In genomic region chr20:41151134-41151869, GRCh38 we compare ENCODE assay signal across 14 cellular contexts. TPM values are rescaled to one million over a fixed set of nuclear protein-coding genes. Genes with fewer than 3 reads are reported as not detected.
DNase-seq lines count a peak whose midpoint lies in the region; ATAC-seq and TF ChIP-seq lines count a peak whose summit lies in the region.
"Had no signal": no experiment of that assay in that cellular context is flagged by ENCODE, and none has a peak within 500 bp of the region (broad histone marks: within the 10 kb centered on the region; RNA-seq: fewer than 3 reads in every experiment).

No MANE protein-coding gene starts in this region.

- peaks cover 6% of the 10 kb centered on the region for H3K79me1 ChIP-seq in H9 (ENCODE audit: insufficient read depth, low read depth, low read length, poor library complexity, severe bottlenecking)

- no peak overlapping the region for H4K5ac ChIP-seq in H9 (ENCODE audit: insufficient read length, low read depth, low read length)

- no peak overlapping the region for H3K4ac ChIP-seq in H9 (ENCODE audit: low read depth, low read length)

- H3K9me3 Mint-ChIP-seq in CD4-positive, CD25-positive, alpha-beta regulatory T cell = no peaks in the 10 kb centered on the region
- H3K9me3 Mint-ChIP-seq in IgD-negative memory B cell (no peaks in the 10 kb centered on the region), H9 (no peaks in the 10 kb centered on the region)
- H3K9me3 Mint-ChIP-seq in naive thymus-derived CD4-positive, alpha-beta T cell = no peaks in the 10 kb centered on the region
- H3K9me3 Mint-ChIP-seq: activated B cell treated with CpG ODN at 0.5 μM for 24 hours, mesothelial cell of epicardium had no signal

- no CpG with 5 or more reads among the region's 5 CpGs for WGBS in H9 (ENCODE audit: extremely low coverage, insufficient read length, low lambda C conversion rate)

- H3K4me3 ChIP-seq in CD4-positive, CD25-positive, alpha-beta regulatory T cell (ENCODE audit: low read depth, low read length) = peak overlapping the region; percentile 53
- no peak overlapping the region for H3K4me3 ChIP-seq in naive thymus-derived CD4-positive, alpha-beta T cell (ENCODE audit: low read length)
- H3K4me3 ChIP-seq: SK-N-MC had no signal

- no peak for ATAC-seq in CD4-positive, CD25-positive, alpha-beta regulatory T cell (ENCODE audit: low read depth in 2 of 2)
- ATAC-seq in naive thymus-derived CD4-positive, alpha-beta T cell = peak; percentile 10
- no peak for ATAC-seq in GM18517 (IDR thresholded peaks at IDR 0.05; ENCODE audit: unreplicated experiment)

- H3K4me3 Mint-ChIP-seq in CD4-positive, CD25-positive, alpha-beta regulatory T cell = peak overlapping the region; percentile 63 to 89 (median 82)
- peak overlapping the region in 1 of 4 donors; percentile 9 for H3K4me3 Mint-ChIP-seq in IgD-negative memory B cell
- H3K4me3 Mint-ChIP-seq in naive thymus-derived CD4-positive, alpha-beta T cell = peak overlapping the region in 9 of 10 donors; percentile 63 to 97 (median 86)
- no peak overlapping the region for H3K4me3 Mint-ChIP-seq in H9
- H3K4me3 Mint-ChIP-seq: activated B cell treated with CpG ODN at 0.5 μM for 24 hours, mesothelial cell of epicardium had no signal

- POLR2A ChIA-PET in naive thymus-derived CD4-positive, alpha-beta T cell (lab: Charles Lee) = interaction anchor here (0.6 to 30.3 kb wide), 3 partner anchors 11 to 81 kb away, joined by 3 to 604 read pairs (median 3); partner anchors contain the start of gene PLCG1

- H2BK15ac ChIP-seq in H9 (ENCODE audit: low read depth, low read length) = no peak overlapping the region

- no peak overlapping the region for H3T11ph ChIP-seq in H9 (ENCODE audit: low read length)

- H2AK5ac ChIP-seq in H9 (ENCODE audit: insufficient read length, low read length) = no peak overlapping the region

- no peak for DNase-seq in CD4-positive, CD25-positive, alpha-beta regulatory T cell
- peak; percentile 34 for DNase-seq in dermis blood vessel endothelial cell
- no peak for DNase-seq in naive thymus-derived CD4-positive, alpha-beta T cell
- no peak for DNase-seq in SIG-M5 treated with dmso at 0.1 percent for 504 hours (lab: John Stamatoyannopoulos, UW; ENCODE audit: unreplicated experiment)
- DNase-seq in stimulated activated CD4-positive, alpha-beta T cell treated with anti-CD3 and anti-CD28 coated beads, Interleukin-4, amount 100 ng/mL, for 4 hours = no peak
- no peak for DNase-seq in H9
- DNase-seq: activated B cell treated with CpG ODN at 0.5 μM for 24 hours; NCI-H1048; stimulated activated CD4-positive, alpha-beta T cell treated with anti-CD3 and anti-CD28 coated beads, Interleukin-4, amount 100 ng/mL, for 24 hours had no signal

- H2BK12ac ChIP-seq in H9 (ENCODE audit: insufficient read length, low read depth, low read length) = no peak overlapping the region

- H3K18ac ChIP-seq in H9 (ENCODE audit: insufficient read length, low read depth, low read length) = no peak overlapping the region

- no peaks in the 10 kb centered on the region for H3K9me3 ChIP-seq in CD4-positive, CD25-positive, alpha-beta regulatory T cell (ENCODE audit: control insufficient read depth in 2 of 2, low read length in 2 of 2)
- H3K9me3 ChIP-seq in naive thymus-derived CD4-positive, alpha-beta T cell (ENCODE audit: control insufficient read depth in 2 of 3, low read length in 3 of 3) = no peaks in the 10 kb centered on the region
- no peaks in the 10 kb centered on the region for H3K9me3 ChIP-seq in H9 (ENCODE audit: control insufficient read depth, low read depth, low read length)

- no peak overlapping the region for H2BK5ac ChIP-seq in H9 (ENCODE audit: insufficient read length, low read length)

- H3K23ac ChIP-seq in H9 (ENCODE audit: insufficient read length, low read depth, low read length) = no peak overlapping the region

- H3K79me2 ChIP-seq in H9 (ENCODE audit: insufficient read depth, low read length) = peaks cover 75% of the 10 kb centered on the region; the same call in 1 of the 2 replicates

- H2BK20ac ChIP-seq in H9 (ENCODE audit: low read depth, low read length, poor library complexity, severe bottlenecking) = no peak overlapping the region

- H2AFZ ChIP-seq in H9 (ENCODE audit: low read length) = no peak overlapping the region

- H4K91ac ChIP-seq in H9 (ENCODE audit: insufficient read length, low read depth, low read length) = no peak overlapping the region

- H3K4me1 Mint-ChIP-seq in CD4-positive, CD25-positive, alpha-beta regulatory T cell = peaks cover 31 to 100% (median 81%) of the 10 kb centered on the region in 4 donors
- H3K4me1 Mint-ChIP-seq in IgD-negative memory B cell (peaks cover 33 to 55% (median 43%) of the 10 kb centered on the region in 3 donors), H9 (peaks cover 44 to 59% of the 10 kb centered on the region in 2 experiments)
- H3K4me1 Mint-ChIP-seq in naive thymus-derived CD4-positive, alpha-beta T cell = peaks cover 77 to 100% (median 94%) of the 10 kb centered on the region in 7 donors

- no peaks in the 10 kb centered on the region for H3K27me3 ChIP-seq in CD4-positive, CD25-positive, alpha-beta regulatory T cell (ENCODE audit: control insufficient read depth, insufficient read depth, low read length)
- H3K27me3 ChIP-seq in naive thymus-derived CD4-positive, alpha-beta T cell (ENCODE audit: control insufficient read depth in 2 of 2, insufficient read depth in 2 of 2, low read length in 2 of 2) = no peaks in the 10 kb centered on the region
- no peaks in the 10 kb centered on the region for H3K27me3 ChIP-seq in H9 (ENCODE audit: insufficient read depth, low read length)

- H3K4me1 ChIP-seq in CD4-positive, CD25-positive, alpha-beta regulatory T cell (ENCODE audit: control insufficient read depth, insufficient read depth, low read length, poor library complexity, severe bottlenecking) = peaks cover 100% of the 10 kb centered on the region
- H3K4me1 ChIP-seq in naive thymus-derived CD4-positive, alpha-beta T cell (ENCODE audit: control insufficient read depth in 2 of 2, insufficient read depth in 2 of 2, low read length in 2 of 2) = peaks cover 96 to 100% of the 10 kb centered on the region in 2 donors
- peaks cover 7% of the 10 kb centered on the region for H3K4me1 ChIP-seq in H9 (ENCODE audit: insufficient read depth, low read length)

- H3K27ac Mint-ChIP-seq in CD4-positive, CD25-positive, alpha-beta regulatory T cell = peak overlapping the region; percentile 85 to 96 (median 94)
- H3K27ac Mint-ChIP-seq in IgD-negative memory B cell (peak overlapping the region in 2 of 3 donors; percentile 43 to 91), H9 (no peak overlapping the region)
- H3K27ac Mint-ChIP-seq in naive thymus-derived CD4-positive, alpha-beta T cell = peak overlapping the region; percentile 86 to 100 (median 94)
- H3K27ac Mint-ChIP-seq: mesothelial cell of epicardium had no signal

- peaks cover 28% of the 10 kb centered on the region for H3K36me3 Mint-ChIP-seq in CD4-positive, CD25-positive, alpha-beta regulatory T cell
- H3K36me3 Mint-ChIP-seq in IgD-negative memory B cell (peaks cover 4% of the 10 kb centered on the region), H9 (ENCODE audit: insufficient read depth in 1 of 3, low read depth in 3 of 3) (peaks cover 0 to 16% (median 5%) of the 10 kb centered on the region in 3 experiments)
- H3K36me3 Mint-ChIP-seq in naive thymus-derived CD4-positive, alpha-beta T cell = peaks cover 0 to 53% (median 14%) of the 10 kb centered on the region in 5 donors

- no peaks in the 10 kb centered on the region for H3K36me3 ChIP-seq in CD4-positive, CD25-positive, alpha-beta regulatory T cell (ENCODE audit: control insufficient read depth, insufficient read depth, low read length)
- no peaks in the 10 kb centered on the region for H3K36me3 ChIP-seq in naive thymus-derived CD4-positive, alpha-beta T cell (ENCODE audit: control insufficient read depth in 2 of 3, insufficient read depth in 3 of 3, low read length in 3 of 3)

- CTCF ChIA-PET in naive thymus-derived CD4-positive, alpha-beta T cell (lab: Charles Lee) = interaction anchor here (1.4 to 13.2 kb wide), 2 partner anchors 11 to 22 kb away, joined by 7 to 236 read pairs; partner anchors contain the start of gene PLCG1

- H3K27ac ChIP-seq in CD4-positive, CD25-positive, alpha-beta regulatory T cell (ENCODE audit: insufficient read depth, low read length, poor library complexity, severe bottlenecking) = peak overlapping the region; percentile 73
- H3K27ac ChIP-seq in naive thymus-derived CD4-positive, alpha-beta T cell (ENCODE audit: low read depth, low read length) = peak overlapping the region; percentile 91
- no peak overlapping the region for H3K27ac ChIP-seq in H9 (ENCODE audit: insufficient read length, low read depth, low read length)
- H3K27ac ChIP-seq: C4-2B, SK-N-MC had no signal

- intact Hi-C loops in naive thymus-derived CD4-positive, alpha-beta T cell (cut with micrococcal nuclease) = loop anchor here in 1 of 2 donors (1.0 to 10.0 kb wide), 2 partner anchors 9 to 283 kb away; no protein-coding TSS in a partner anchor

- no peak overlapping the region for H2BK120ac ChIP-seq in H9 (ENCODE audit: low read depth, low read length, poor library complexity, severe bottlenecking)

- no peak for TF ChIP-seq CTCF in H9 (conservative IDR thresholded peaks at IDR 0.05)

- no peak overlapping the region for H3K9ac ChIP-seq in H9 (ENCODE audit: extremely low read depth, insufficient read length, low read length)

- no peak overlapping the region for H3K4me2 ChIP-seq in H9 (ENCODE audit: insufficient read depth, insufficient read length, low read length)

- no peaks in the 10 kb centered on the region for H3K23me2 ChIP-seq in H9 (ENCODE audit: insufficient read length, low read depth, low read length, poor library complexity, severe bottlenecking)

- no peaks in the 10 kb centered on the region for H4K20me1 ChIP-seq in H9 (ENCODE audit: control insufficient read depth, insufficient read depth, insufficient read length)

- no peak overlapping the region for H3K14ac ChIP-seq in H9 (ENCODE audit: insufficient read depth, low read length)

- H3K56ac ChIP-seq in H9 (ENCODE audit: insufficient read length, low read depth, low read length) = no peak overlapping the region

- no peak overlapping the region for H4K8ac ChIP-seq in H9 (replicated peaks; ENCODE audit: insufficient read length, low read depth, low read length)

- no peaks in the 10 kb centered on the region for H3K27me3 Mint-ChIP-seq in CD4-positive, CD25-positive, alpha-beta regulatory T cell
- H3K27me3 Mint-ChIP-seq in IgD-negative memory B cell (peaks cover 3% of the 10 kb centered on the region), H9 (ENCODE audit: low read depth) (peaks cover 2% of the 10 kb centered on the region; the same call in 1 of the 2 replicates)
- H3K27me3 Mint-ChIP-seq in naive thymus-derived CD4-positive, alpha-beta T cell = no peaks in the 10 kb centered on the region
- H3K27me3 Mint-ChIP-seq: activated B cell treated with CpG ODN at 0.5 μM for 24 hours had no signal

RNA-seq across cellular contexts. Expression of gene PLCG1, which starts 14.0 kb away (rescaled TPM):
- total RNA-seq in CD4-positive, CD25-positive, alpha-beta regulatory T cell = 540 TPM
- polyA plus RNA-seq in CD4-positive, CD25-positive, alpha-beta regulatory T cell = 10 to 100 TPM; 30.4 to 36.1 (median 33.0) TPM
- polyA plus RNA-seq in IgD-negative memory B cell = 12.8 TPM
- total RNA-seq in dermis blood vessel endothelial cell = 188 TPM in 2 replicates
- 100 to 1,000 TPM; 343 to 559 (median 418) TPM for total RNA-seq in naive thymus-derived CD4-positive, alpha-beta T cell
- polyA plus RNA-seq in naive thymus-derived CD4-positive, alpha-beta T cell = 100 to 1,000 TPM in 1 of 2 donors, 10 to 100 TPM in 1; 36.9 to 105 TPM
- total RNA-seq in H9 (2021) = 161 and 171 TPM in 2 replicates

Comparison
In these comparisons a context has a peak if more than half of its experiments do, and no peak if none do; other contexts are left out.
1. H3K27ac Mint-ChIP-seq: peak in CD4-positive, CD25-positive, alpha-beta regulatory T cell (3 of 3), IgD-negative memory B cell (2 of 3) and naive thymus-derived CD4-positive, alpha-beta T cell (9 of 9); none in H9 (0 of 3).
2. H3K4me3 Mint-ChIP-seq: peak in CD4-positive, CD25-positive, alpha-beta regulatory T cell (4 of 4) and naive thymus-derived CD4-positive, alpha-beta T cell (9 of 10); none in H9 (0 of 2).